ENCODE assay signal across 1 cellular context in genomic region chr19:55640577-55641375, GRCh38.
TF ChIP-seq lines count a peak whose summit lies in the region.

A gene with protein sequence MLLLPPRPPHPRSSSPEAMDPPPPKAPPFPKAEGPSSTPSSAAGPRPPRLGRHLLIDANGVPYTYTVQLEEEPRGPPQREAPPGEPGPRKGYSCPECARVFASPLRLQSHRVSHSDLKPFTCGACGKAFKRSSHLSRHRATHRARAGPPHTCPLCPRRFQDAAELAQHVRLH (plus strand): TSS chr19:55641002. CDS start chr19:55642509, 1,507 bp downstream.

TF ChIP-seq in WTC11, 78 proteins besides CTCF, POLR2A, EP300 and RAD21 (continued from another document):
- TF ChIP-seq, protein P1, sequence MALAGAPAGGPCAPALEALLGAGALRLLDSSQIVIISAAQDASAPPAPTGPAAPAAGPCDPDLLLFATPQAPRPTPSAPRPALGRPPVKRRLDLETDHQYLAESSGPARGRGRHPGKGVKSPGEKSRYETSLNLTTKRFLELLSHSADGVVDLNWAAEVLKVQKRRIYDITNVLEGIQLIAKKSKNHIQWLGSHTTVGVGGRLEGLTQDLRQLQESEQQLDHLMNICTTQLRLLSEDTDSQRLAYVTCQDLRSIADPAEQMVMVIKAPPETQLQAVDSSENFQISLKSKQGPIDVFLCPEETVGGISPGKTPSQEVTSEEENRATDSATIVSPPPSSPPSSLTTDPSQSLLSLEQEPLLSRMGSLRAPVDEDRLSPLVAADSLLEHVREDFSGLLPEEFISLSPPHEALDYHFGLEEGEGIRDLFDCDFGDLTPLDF (CRISPR knock-in tag; IDR thresholded peaks at IDR 0.05): no peak
- no peak for TF ChIP-seq AR (CRISPR knock-in tag; IDR thresholded peaks at IDR 0.05)
- no peak for TF ChIP-seq ZNF317 (CRISPR knock-in tag; IDR thresholded peaks at IDR 0.05; ENCODE audit: borderline replicate concordance, low read depth)
- no peak for TF ChIP-seq CBFB (CRISPR knock-in tag; IDR thresholded peaks at IDR 0.05; ENCODE audit: low read depth)
- no peak for TF ChIP-seq HMGA2 (CRISPR knock-in tag; IDR thresholded peaks at IDR 0.05)
- TF ChIP-seq RELA (CRISPR knock-in tag; IDR thresholded peaks at IDR 0.05; ENCODE audit: borderline replicate concordance): no peak; the same call in 1 of the 2 replicates
- TF ChIP-seq FOXK1 (CRISPR knock-in tag; IDR thresholded peaks at IDR 0.05): peak; percentile 30; the same call in 1 of the 2 replicates
- TF ChIP-seq, protein P2, sequence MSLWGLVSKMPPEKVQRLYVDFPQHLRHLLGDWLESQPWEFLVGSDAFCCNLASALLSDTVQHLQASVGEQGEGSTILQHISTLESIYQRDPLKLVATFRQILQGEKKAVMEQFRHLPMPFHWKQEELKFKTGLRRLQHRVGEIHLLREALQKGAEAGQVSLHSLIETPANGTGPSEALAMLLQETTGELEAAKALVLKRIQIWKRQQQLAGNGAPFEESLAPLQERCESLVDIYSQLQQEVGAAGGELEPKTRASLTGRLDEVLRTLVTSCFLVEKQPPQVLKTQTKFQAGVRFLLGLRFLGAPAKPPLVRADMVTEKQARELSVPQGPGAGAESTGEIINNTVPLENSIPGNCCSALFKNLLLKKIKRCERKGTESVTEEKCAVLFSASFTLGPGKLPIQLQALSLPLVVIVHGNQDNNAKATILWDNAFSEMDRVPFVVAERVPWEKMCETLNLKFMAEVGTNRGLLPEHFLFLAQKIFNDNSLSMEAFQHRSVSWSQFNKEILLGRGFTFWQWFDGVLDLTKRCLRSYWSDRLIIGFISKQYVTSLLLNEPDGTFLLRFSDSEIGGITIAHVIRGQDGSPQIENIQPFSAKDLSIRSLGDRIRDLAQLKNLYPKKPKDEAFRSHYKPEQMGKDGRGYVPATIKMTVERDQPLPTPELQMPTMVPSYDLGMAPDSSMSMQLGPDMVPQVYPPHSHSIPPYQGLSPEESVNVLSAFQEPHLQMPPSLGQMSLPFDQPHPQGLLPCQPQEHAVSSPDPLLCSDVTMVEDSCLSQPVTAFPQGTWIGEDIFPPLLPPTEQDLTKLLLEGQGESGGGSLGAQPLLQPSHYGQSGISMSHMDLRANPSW (CRISPR knock-in tag; conservative IDR thresholded peaks at IDR 0.05; ENCODE audit: low read depth): no peak
- TF ChIP-seq, protein P3, sequence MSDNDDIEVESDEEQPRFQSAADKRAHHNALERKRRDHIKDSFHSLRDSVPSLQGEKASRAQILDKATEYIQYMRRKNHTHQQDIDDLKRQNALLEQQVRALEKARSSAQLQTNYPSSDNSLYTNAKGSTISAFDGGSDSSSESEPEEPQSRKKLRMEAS (CRISPR knock-in tag; IDR thresholded peaks at IDR 0.05): no peak; the same call in 1 of the 2 replicates
- TF ChIP-seq, protein P4, sequence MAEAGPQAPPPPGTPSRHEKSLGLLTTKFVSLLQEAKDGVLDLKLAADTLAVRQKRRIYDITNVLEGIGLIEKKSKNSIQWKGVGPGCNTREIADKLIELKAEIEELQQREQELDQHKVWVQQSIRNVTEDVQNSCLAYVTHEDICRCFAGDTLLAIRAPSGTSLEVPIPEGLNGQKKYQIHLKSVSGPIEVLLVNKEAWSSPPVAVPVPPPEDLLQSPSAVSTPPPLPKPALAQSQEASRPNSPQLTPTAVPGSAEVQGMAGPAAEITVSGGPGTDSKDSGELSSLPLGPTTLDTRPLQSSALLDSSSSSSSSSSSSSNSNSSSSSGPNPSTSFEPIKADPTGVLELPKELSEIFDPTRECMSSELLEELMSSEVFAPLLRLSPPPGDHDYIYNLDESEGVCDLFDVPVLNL (CRISPR knock-in tag; IDR thresholded peaks at IDR 0.05; ENCODE audit: borderline replicate concordance, low read depth): no peak
- TF ChIP-seq NR3C1 (CRISPR knock-in tag; conservative IDR thresholded peaks at IDR 0.05; ENCODE audit: low read depth): no peak
- no peak for TF ChIP-seq PREB (CRISPR knock-in tag; IDR thresholded peaks at IDR 0.05; ENCODE audit: borderline replicate concordance)
- TF ChIP-seq FOXP4 (CRISPR knock-in tag; IDR thresholded peaks at IDR 0.05): no peak; the same call in 1 of the 2 replicates
- no peak for TF ChIP-seq ZNF423 (CRISPR knock-in tag; IDR thresholded peaks at IDR 0.05)
- no peak for TF ChIP-seq IRF1 (CRISPR knock-in tag; IDR thresholded peaks at IDR 0.05)
- no peak for TF ChIP-seq ATF3 (CRISPR knock-in tag; conservative IDR thresholded peaks at IDR 0.05)
- TF ChIP-seq TEAD4 (CRISPR knock-in tag; IDR thresholded peaks at IDR 0.05): no peak
TF ChIP-seq in WTC11: peak in this region for 5.
